ENCODE assay signal across 22 cellular contexts in the genomic region with DNA sequence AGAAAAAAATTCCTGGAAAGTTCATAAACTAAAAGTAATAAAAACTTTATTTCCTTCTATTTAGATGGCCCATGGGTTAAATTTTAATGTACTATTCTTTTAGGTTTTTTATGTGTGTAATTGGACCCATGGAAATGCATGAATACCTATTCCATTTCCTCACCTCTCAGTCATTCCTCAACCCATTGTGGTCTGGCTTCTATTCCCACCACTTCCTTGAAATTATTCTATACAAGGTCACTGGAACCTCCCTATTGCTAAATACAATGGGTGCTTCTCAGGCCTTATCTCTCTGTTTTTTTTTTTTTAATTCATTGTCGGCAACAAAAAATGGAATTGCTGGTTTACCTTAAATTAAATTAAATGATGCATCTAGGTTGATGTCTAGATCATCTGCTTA.
"Had no signal": no experiment of that assay in that cellular context is flagged by ENCODE, and none has a peak within 500 bp of the region (broad histone marks: within the 10 kb centered on the region; RNA-seq: fewer than 3 reads in every experiment).

No MANE protein-coding gene starts in this region.

- H3K4me3 Mint-ChIP-seq: activated CD4-positive, alpha-beta T cell treated with anti-CD3 and anti-CD28 coated beads for 36 hours; activated T-helper 1 cell treated with anti-CD3 and anti-CD28 coated beads, Interleukin-12 subunit alpha, Interleukin-12 subunit beta, Interleukin-2, Interleukin-4 antibody, amounts not matched to agents 30 ng/mL and 10 ng/mL and 1 ng/mL, durations not matched to agents 14 hours and 24 hours and 36 hours; brain; neural crest cell; stimulated activated naive CD8-positive, alpha-beta T cell treated with anti-CD3 and anti-CD28 coated beads, Interleukin-15, Interleukin-2, amounts not matched to agents 100 ng/mL and 50 ng/mL, for 24 hours had no signal

- DNase-seq: activated CD4-positive, alpha-beta T cell treated with anti-CD3 and anti-CD28 coated beads for 36 hours; activated CD4-positive, alpha-beta T cell treated with anti-CD3 and anti-CD28 coated beads, Interleukin-2, amount 50 U/mL, for 48 hours; activated gamma-delta T cell treated with Interleukin-2 at 50 U/mL for 16 hours; adrenal gland; cerebellar nuclear complex; cortex of kidney; foreskin fibroblast; glutamatergic neuron; hippocampal formation; left lung; SW 1271; transverse colon; uterus had no signal

- ATAC-seq: activated CD4-positive, alpha-beta T cell treated with anti-CD3 and anti-CD28 coated beads for 36 hours; activated naive CD4-positive, alpha-beta T cell treated with anti-CD3 and anti-CD28 coated beads, Interleukin-2, amount 50 U/mL, for 72 hours; left lung; right cardiac atrium had no signal

- H3K4me1 Mint-ChIP-seq: brain, neural crest cell had no signal

- H3K27ac Mint-ChIP-seq: activated CD4-positive, alpha-beta T cell treated with anti-CD3 and anti-CD28 coated beads for 36 hours; activated naive CD4-positive, alpha-beta T cell treated with anti-CD3 and anti-CD28 coated beads, Interleukin-2, amount 50 U/mL, for 72 hours; activated T-helper 1 cell treated with anti-CD3 and anti-CD28 coated beads, Interleukin-12 subunit alpha, Interleukin-12 subunit beta, Interleukin-2, Interleukin-4 antibody, amounts not matched to agents 30 ng/mL and 10 ng/mL and 1 ng/mL, durations not matched to agents 14 hours and 24 hours and 36 hours; brain; progenitor cell of endocrine pancreas; stimulated activated naive CD8-positive, alpha-beta T cell treated with anti-CD3 and anti-CD28 coated beads, Interleukin-15, Interleukin-2, amounts not matched to agents 100 ng/mL and 50 ng/mL, for 24 hours had no signal

- H3K9me3 Mint-ChIP-seq: activated naive CD4-positive, alpha-beta T cell treated with anti-CD3 and anti-CD28 coated beads, Interleukin-2, amount 50 U/mL, for 72 hours; activated T-helper 1 cell treated with anti-CD3 and anti-CD28 coated beads, Interleukin-12 subunit alpha, Interleukin-12 subunit beta, Interleukin-2, Interleukin-4 antibody, amounts not matched to agents 30 ng/mL and 10 ng/mL and 1 ng/mL, durations not matched to agents 14 hours and 24 hours and 36 hours; neural crest cell; stimulated activated naive CD8-positive, alpha-beta T cell treated with anti-CD3 and anti-CD28 coated beads, Interleukin-15, Interleukin-2, amounts not matched to agents 100 ng/mL and 50 ng/mL, for 24 hours had no signal

- H3K36me3 Mint-ChIP-seq: activated naive CD4-positive, alpha-beta T cell treated with anti-CD3 and anti-CD28 coated beads, Interleukin-2, amount 50 U/mL, for 72 hours; brain had no signal

- H3K27me3 Mint-ChIP-seq: activated CD4-positive, alpha-beta T cell treated with anti-CD3 and anti-CD28 coated beads for 36 hours; brain; progenitor cell of endocrine pancreas; stimulated activated naive CD8-positive, alpha-beta T cell treated with anti-CD3 and anti-CD28 coated beads, Interleukin-15, Interleukin-2, amounts not matched to agents 100 ng/mL and 50 ng/mL, for 24 hours had no signal

- H3K4me3 ChIP-seq: adrenal gland, esophagus muscularis mucosa, left lung, suprapubic skin, transverse colon, uterus had no signal
